In genomic region chr14:22152901-22153300, GRCh38 we compare ENCODE assay signal across 28 cellular contexts.
"Had no signal": no experiment of that assay in that cellular context is flagged by ENCODE, and none has a peak within 500 bp of the region (broad histone marks: within the 10 kb centered on the region; RNA-seq: fewer than 3 reads in every experiment).

No MANE protein-coding gene starts in this region.

- H3K9me3 ChIP-seq: esophagus squamous epithelium, psoas muscle, testis, tibial artery, upper lobe of left lung had no signal

- H3K36me3 ChIP-seq: esophagus squamous epithelium, heart right ventricle, ovary, sigmoid colon, tibial artery, upper lobe of left lung had no signal

- H3K4me1 Mint-ChIP-seq: mesothelial cell of epicardium; nephron progenitor cell; stimulated activated memory B cell treated with anti-CD40 and anti-IgM and Interleukin-4, amounts not matched to agents 10 μg/mL and 1 μg/mL and 100 μg/mL, for 72 hours had no signal

- ATAC-seq: effector memory CD8-positive, alpha-beta T cell; heart right ventricle; naive thymus-derived CD4-positive, alpha-beta T cell; psoas muscle; right cardiac atrium; stimulated activated memory B cell treated with anti-CD40 and anti-IgM and Interleukin-4, amounts not matched to agents 10 μg/mL and 1 μg/mL and 100 μg/mL, for 72 hours; stimulated activated naive CD8-positive, alpha-beta T cell treated with anti-CD3 and anti-CD28 coated beads, Interleukin-15, Interleukin-2, amounts not matched to agents 100 U/mL and 50 U/mL, for 24 hours had no signal

- H3K27ac Mint-ChIP-seq: effector memory CD8-positive, alpha-beta T cell; mesothelial cell of epicardium; nephron progenitor cell; stimulated activated memory B cell treated with anti-CD40 and anti-IgM and Interleukin-4, amounts not matched to agents 10 μg/mL and 1 μg/mL and 100 μg/mL, for 72 hours had no signal

- H3K36me3 Mint-ChIP-seq: mesothelial cell of epicardium; naive thymus-derived CD4-positive, alpha-beta T cell; stimulated activated memory B cell treated with anti-CD40 and anti-IgM and Interleukin-4, amounts not matched to agents 10 μg/mL and 1 μg/mL and 100 μg/mL, for 72 hours had no signal

- DNase-seq: cortex of kidney; effector memory CD8-positive, alpha-beta T cell; erythroblast; esophagus squamous epithelium; foreskin melanocyte; glutamatergic neuron; heart right ventricle; hippocampal formation; kidney glomerular epithelial cell; mesenchymal stem cell; naive thymus-derived CD4-positive, alpha-beta T cell; nephron progenitor cell; nucleus accumbens; ovary; posterior cingulate gyrus; psoas muscle; right cardiac atrium; sigmoid colon; stimulated activated CD4-positive, alpha-beta T cell treated with anti-CD3 and anti-CD28 coated beads, Interleukin-2, amount 100 ng/mL, for 24 hours; stimulated activated CD4-positive, alpha-beta T cell treated with anti-CD3 and anti-CD28 coated beads, Interleukin-4, amount 100 ng/mL, for 24 hours; stimulated activated naive CD8-positive, alpha-beta T cell treated with anti-CD3 and anti-CD28 coated beads, Interleukin-15, Interleukin-2, amounts not matched to agents 100 U/mL and 50 U/mL, for 24 hours; substantia nigra; testis; tibial artery; upper lobe of left lung had no signal

- H3K4me1 ChIP-seq: esophagus squamous epithelium, heart right ventricle, psoas muscle, sigmoid colon, testis, tibial artery, upper lobe of left lung had no signal

- H3K27me3 Mint-ChIP-seq: effector memory CD8-positive, alpha-beta T cell had no signal

- H3K4me3 ChIP-seq: esophagus squamous epithelium, heart right ventricle, lung, ovary, psoas muscle, sigmoid colon, testis, tibial artery, upper lobe of left lung had no signal

- H3K9me3 Mint-ChIP-seq: effector memory CD8-positive, alpha-beta T cell; naive thymus-derived CD4-positive, alpha-beta T cell; stimulated activated memory B cell treated with anti-CD40 and anti-IgM and Interleukin-4, amounts not matched to agents 10 μg/mL and 1 μg/mL and 100 μg/mL, for 72 hours had no signal

- H3K4me3 Mint-ChIP-seq: effector memory CD8-positive, alpha-beta T cell; mesothelial cell of epicardium; nephron progenitor cell; stimulated activated memory B cell treated with anti-CD40 and anti-IgM and Interleukin-4, amounts not matched to agents 10 μg/mL and 1 μg/mL and 100 μg/mL, for 72 hours had no signal
